ENCODE assay signal across 1 cellular context in the genomic region with DNA sequence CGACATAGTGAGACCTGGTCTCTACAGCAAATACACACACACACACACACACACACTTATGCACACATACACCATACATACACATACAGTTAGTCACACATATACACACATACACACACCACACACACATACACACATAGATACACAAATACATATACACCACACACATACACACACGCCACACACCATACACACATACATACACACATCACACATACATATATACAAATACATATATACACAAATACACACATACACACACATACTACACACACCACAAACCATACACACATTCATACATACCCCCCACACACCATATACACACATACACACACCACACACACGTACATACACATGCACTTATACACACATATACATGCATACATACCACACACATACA.
TF ChIP-seq lines count a peak whose summit lies in the region.

No MANE protein-coding gene starts in this region.

TF ChIP-seq in endothelial cell of umbilical vein, 7 proteins besides CTCF, POLR2A, EP300 and RAD21:
- TF ChIP-seq, protein P1, sequence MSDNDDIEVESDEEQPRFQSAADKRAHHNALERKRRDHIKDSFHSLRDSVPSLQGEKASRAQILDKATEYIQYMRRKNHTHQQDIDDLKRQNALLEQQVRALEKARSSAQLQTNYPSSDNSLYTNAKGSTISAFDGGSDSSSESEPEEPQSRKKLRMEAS (IDR thresholded peaks at IDR 0.05; ENCODE audit: insufficient read depth, insufficient read length), result no peak
- TF ChIP-seq POLR2AphosphoS5 (IDR thresholded peaks at IDR 0.05; ENCODE audit: insufficient read depth, low read depth, low read length) (no peak), EZH2 (IDR thresholded peaks at IDR 0.05; ENCODE audit: borderline replicate concordance, low read depth, low read length, severe bottlenecking) (no peak), GATA2 (IDR thresholded peaks at IDR 0.05; ENCODE audit: insufficient read depth, insufficient read length, low read depth, low read length) (no peak), JUN (IDR thresholded peaks at IDR 0.05; ENCODE audit: borderline replicate concordance, insufficient read depth, insufficient read length, low read depth) (no peak), MYC (IDR thresholded peaks at IDR 0.05; ENCODE audit: low read depth, low read length) (no peak), FOS (IDR thresholded peaks at IDR 0.05; ENCODE audit: borderline replicate concordance, insufficient read depth, low read length) (no peak)
